ENCODE assay signal across 24 cellular contexts in the genomic region with DNA sequence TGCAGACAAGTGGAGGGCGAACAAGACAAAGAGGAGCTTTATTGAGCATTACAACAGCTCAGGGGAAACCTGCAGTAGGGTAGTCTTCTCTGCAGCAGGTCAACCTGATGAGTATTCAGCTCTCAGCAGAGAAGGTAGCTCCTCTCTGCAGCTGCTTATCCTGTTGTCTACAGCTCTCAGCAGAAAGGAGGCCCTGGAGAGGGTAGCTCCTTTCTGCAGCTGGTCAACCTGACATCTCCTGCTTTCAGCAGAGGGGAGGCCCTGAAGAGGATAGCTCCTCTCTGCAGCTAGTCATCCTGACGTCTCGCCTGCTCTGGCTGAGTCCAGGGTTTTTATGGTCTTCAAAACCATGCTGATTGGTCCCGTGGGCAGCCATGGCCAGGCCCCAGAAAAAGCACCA.
"Had no signal": no experiment of that assay in that cellular context is flagged by ENCODE, and none has a peak within 500 bp of the region (broad histone marks: within the 10 kb centered on the region; RNA-seq: fewer than 3 reads in every experiment).

No MANE protein-coding gene starts in this region.

- H3K36me3 ChIP-seq: adrenal gland, breast epithelium, Peyer's patch, SJCRH30 had no signal

- H3K4me3 ChIP-seq: adrenal gland, breast epithelium, Peyer's patch, SJCRH30 had no signal

- H3K4me1 ChIP-seq: adrenal gland, breast epithelium, Peyer's patch, SJCRH30 had no signal

- H3K27ac Mint-ChIP-seq: activated CD8-positive, alpha-beta T cell treated with anti-CD3 and anti-CD28 coated beads for 36 hours; activated naive CD8-positive, alpha-beta T cell treated with anti-CD3 and anti-CD28 coated beads, Interleukin-2, amount 10 ng/mL, durations not matched to agents 7 days and 5 days had no signal

- H3K4me3 Mint-ChIP-seq: activated CD8-positive, alpha-beta T cell treated with anti-CD3 and anti-CD28 coated beads for 36 hours; activated naive CD8-positive, alpha-beta T cell treated with anti-CD3 and anti-CD28 coated beads, Interleukin-2, amount 10 ng/mL, durations not matched to agents 7 days and 5 days had no signal

- ATAC-seq: activated CD4-positive, CD25-positive, alpha-beta regulatory T cell treated with anti-CD3 and anti-CD28 coated beads, Interleukin-2, amount 50 U/mL, for 24 hours; activated CD8-positive, alpha-beta T cell treated with anti-CD3 and anti-CD28 coated beads for 36 hours had no signal

- H3K36me3 Mint-ChIP-seq: activated naive CD8-positive, alpha-beta T cell treated with anti-CD3 and anti-CD28 coated beads, Interleukin-2, amount 10 ng/mL, durations not matched to agents 7 days and 5 days had no signal

- H3K4me2 ChIP-seq: SK-N-SH had no signal

- H3K9ac ChIP-seq: SK-N-SH had no signal

- H3K27ac ChIP-seq: adrenal gland, breast epithelium, Peyer's patch, RWPE1, SJCRH30 had no signal

- DNase-seq: activated CD4-positive, alpha-beta T cell treated with anti-CD3 and anti-CD28 coated beads for 4 hours; activated CD8-positive, alpha-beta memory T cell treated with anti-CD3 and anti-CD28 coated beads, Interleukin-2, amount 50 U/mL, for 4 hours; activated CD8-positive, alpha-beta T cell treated with anti-CD3 and anti-CD28 coated beads for 36 hours; activated naive CD4-positive, alpha-beta T cell treated with anti-CD3 and anti-CD28 coated beads, Interleukin-2, amount 50 U/mL, for 16 hours; activated naive CD8-positive, alpha-beta T cell treated with anti-CD3 and anti-CD28 coated beads, Interleukin-2, amount 10 ng/mL, durations not matched to agents 7 days and 5 days; adrenal gland; aorta; caudate nucleus; Karpas-422; NCI-H146; NCI-H1930; NCI-H2107; NCI-H345; NCI-H510A; NCI-H526 treated with DMSO at 0.1 percent for 48 hours; NCI-H82; Peyer's patch; Right ventricle myocardium superior; SJCRH30; SK-N-SH; T-helper 1 cell had no signal

- H3K27me3 ChIP-seq: adrenal gland, breast epithelium, Peyer's patch, SJCRH30 had no signal

- H3K27me3 Mint-ChIP-seq: activated CD8-positive, alpha-beta T cell treated with anti-CD3 and anti-CD28 coated beads for 36 hours; activated naive CD8-positive, alpha-beta T cell treated with anti-CD3 and anti-CD28 coated beads, Interleukin-2, amount 10 ng/mL, durations not matched to agents 7 days and 5 days had no signal

- H3K4me1 Mint-ChIP-seq: activated naive CD8-positive, alpha-beta T cell treated with anti-CD3 and anti-CD28 coated beads, Interleukin-2, amount 10 ng/mL, durations not matched to agents 7 days and 5 days had no signal
